In genomic region chr7:147653456-147653855, GRCh38 we compare ENCODE assay signal across 1 cellular context.
TF ChIP-seq lines count a peak whose summit lies in the region.

No MANE protein-coding gene starts in this region.

TF ChIP-seq in H1, 55 proteins besides CTCF, POLR2A, EP300 and RAD21 (continued from another document):
- no peak for TF ChIP-seq CHD7 (IDR thresholded peaks at IDR 0.05; ENCODE audit: insufficient replicate concordance, low read length)
- no peak for TF ChIP-seq NANOG (IDR thresholded peaks at IDR 0.05; ENCODE audit: insufficient read depth, low read depth, low read length, poor library complexity, severe bottlenecking)
- TF ChIP-seq RNF2 (IDR thresholded peaks at IDR 0.05; ENCODE audit: borderline replicate concordance, low read depth, low read length, missing control alignments, poor library complexity, severe bottlenecking), result no peak
- no peak for TF ChIP-seq EZH2 (IDR thresholded peaks at IDR 0.05; ENCODE audit: low read depth, low read length, severe bottlenecking)
- no peak for TF ChIP-seq USF2 (IDR thresholded peaks at IDR 0.05; ENCODE audit: low read length)
TF ChIP-seq in H1: peak in this region for 0.
